ENCODE assay signal across 2 cellular contexts in genomic region chr2:230067990-230068657, GRCh38.
A peak's percentile ranks its signal among the peaks of the same experiment; 100 is the strongest.
TF ChIP-seq lines count a peak whose summit lies in the region.

No MANE protein-coding gene starts in this region.

TF ChIP-seq in WTC11, 78 proteins besides CTCF, POLR2A, EP300 and RAD21 (continued from another document and continues in another):
- TF ChIP-seq, protein P1, sequence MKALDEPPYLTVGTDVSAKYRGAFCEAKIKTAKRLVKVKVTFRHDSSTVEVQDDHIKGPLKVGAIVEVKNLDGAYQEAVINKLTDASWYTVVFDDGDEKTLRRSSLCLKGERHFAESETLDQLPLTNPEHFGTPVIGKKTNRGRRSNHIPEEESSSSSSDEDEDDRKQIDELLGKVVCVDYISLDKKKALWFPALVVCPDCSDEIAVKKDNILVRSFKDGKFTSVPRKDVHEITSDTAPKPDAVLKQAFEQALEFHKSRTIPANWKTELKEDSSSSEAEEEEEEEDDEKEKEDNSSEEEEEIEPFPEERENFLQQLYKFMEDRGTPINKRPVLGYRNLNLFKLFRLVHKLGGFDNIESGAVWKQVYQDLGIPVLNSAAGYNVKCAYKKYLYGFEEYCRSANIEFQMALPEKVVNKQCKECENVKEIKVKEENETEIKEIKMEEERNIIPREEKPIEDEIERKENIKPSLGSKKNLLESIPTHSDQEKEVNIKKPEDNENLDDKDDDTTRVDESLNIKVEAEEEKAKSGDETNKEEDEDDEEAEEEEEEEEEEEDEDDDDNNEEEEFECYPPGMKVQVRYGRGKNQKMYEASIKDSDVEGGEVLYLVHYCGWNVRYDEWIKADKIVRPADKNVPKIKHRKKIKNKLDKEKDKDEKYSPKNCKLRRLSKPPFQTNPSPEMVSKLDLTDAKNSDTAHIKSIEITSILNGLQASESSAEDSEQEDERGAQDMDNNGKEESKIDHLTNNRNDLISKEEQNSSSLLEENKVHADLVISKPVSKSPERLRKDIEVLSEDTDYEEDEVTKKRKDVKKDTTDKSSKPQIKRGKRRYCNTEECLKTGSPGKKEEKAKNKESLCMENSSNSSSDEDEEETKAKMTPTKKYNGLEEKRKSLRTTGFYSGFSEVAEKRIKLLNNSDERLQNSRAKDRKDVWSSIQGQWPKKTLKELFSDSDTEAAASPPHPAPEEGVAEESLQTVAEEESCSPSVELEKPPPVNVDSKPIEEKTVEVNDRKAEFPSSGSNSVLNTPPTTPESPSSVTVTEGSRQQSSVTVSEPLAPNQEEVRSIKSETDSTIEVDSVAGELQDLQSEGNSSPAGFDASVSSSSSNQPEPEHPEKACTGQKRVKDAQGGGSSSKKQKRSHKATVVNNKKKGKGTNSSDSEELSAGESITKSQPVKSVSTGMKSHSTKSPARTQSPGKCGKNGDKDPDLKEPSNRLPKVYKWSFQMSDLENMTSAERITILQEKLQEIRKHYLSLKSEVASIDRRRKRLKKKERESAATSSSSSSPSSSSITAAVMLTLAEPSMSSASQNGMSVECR (CRISPR knock-in tag; IDR thresholded peaks at IDR 0.05; ENCODE audit: borderline replicate concordance) = no peak; the same call in 1 of the 2 replicates
- TF ChIP-seq ZNF532 (CRISPR knock-in tag; IDR thresholded peaks at IDR 0.05; ENCODE audit: borderline replicate concordance) (no peak), ZNF671 (CRISPR knock-in tag; IDR thresholded peaks at IDR 0.05) (no peak), RORB (CRISPR knock-in tag; IDR thresholded peaks at IDR 0.05) (no peak), RELA (CRISPR knock-in tag; IDR thresholded peaks at IDR 0.05; ENCODE audit: borderline replicate concordance) (peak; percentile 21; the same call in 1 of the 2 replicates), CREM (CRISPR knock-in tag; IDR thresholded peaks at IDR 0.05) (peak; percentile 47; the same call in 1 of the 2 replicates), SP1 (CRISPR knock-in tag; conservative IDR thresholded peaks at IDR 0.05) (0 out of 2 replicates have a peak, but pooled peaks have one; percentile 20), ESRRA (CRISPR knock-in tag; IDR thresholded peaks at IDR 0.05; ENCODE audit: borderline replicate concordance) (0 out of 2 replicates have a peak, but pooled peaks have one; percentile 11), NFE2L1 (CRISPR knock-in tag; IDR thresholded peaks at IDR 0.05) (no peak), ZNF396 (CRISPR knock-in tag; IDR thresholded peaks at IDR 0.05; ENCODE audit: borderline replicate concordance) (no peak), E2F5 (CRISPR knock-in tag; IDR thresholded peaks at IDR 0.05) (0 out of 2 replicates have a peak, but pooled peaks have one; percentile 23)
- TF ChIP-seq, protein P2, sequence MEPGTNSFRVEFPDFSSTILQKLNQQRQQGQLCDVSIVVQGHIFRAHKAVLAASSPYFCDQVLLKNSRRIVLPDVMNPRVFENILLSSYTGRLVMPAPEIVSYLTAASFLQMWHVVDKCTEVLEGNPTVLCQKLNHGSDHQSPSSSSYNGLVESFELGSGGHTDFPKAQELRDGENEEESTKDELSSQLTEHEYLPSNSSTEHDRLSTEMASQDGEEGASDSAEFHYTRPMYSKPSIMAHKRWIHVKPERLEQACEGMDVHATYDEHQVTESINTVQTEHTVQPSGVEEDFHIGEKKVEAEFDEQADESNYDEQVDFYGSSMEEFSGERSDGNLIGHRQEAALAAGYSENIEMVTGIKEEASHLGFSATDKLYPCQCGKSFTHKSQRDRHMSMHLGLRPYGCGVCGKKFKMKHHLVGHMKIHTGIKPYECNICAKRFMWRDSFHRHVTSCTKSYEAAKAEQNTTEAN (CRISPR knock-in tag; IDR thresholded peaks at IDR 0.05) = 0 out of 2 replicates have a peak, but pooled peaks have one; percentile 19

TF ChIP-seq in HepG2, 621 proteins besides CTCF, POLR2A, EP300 and RAD21 (continued from another document):
- TF ChIP-seq ZNF687 (CRISPR knock-in tag; IDR thresholded peaks at IDR 0.05) (peak; percentile 52), STAG1 (CRISPR knock-in tag; IDR thresholded peaks at IDR 0.05) (0 out of 2 replicates have a peak, but pooled peaks have one; percentile 7), ZNF800 (CRISPR knock-in tag; IDR thresholded peaks at IDR 0.05) (peak; percentile 95), ZNF230 (CRISPR knock-in tag; IDR thresholded peaks at IDR 0.05) (no peak)
